8 cellular contexts compared by ENCODE assay signal in genomic region chr18:32576296-32576916, GRCh38.
DNase-seq lines count a peak whose midpoint lies in the region; ATAC-seq, FAIRE-seq and TF ChIP-seq lines count a peak whose summit lies in the region.

No MANE protein-coding gene starts in this region.

- DNase-seq in HEK293T (ENCODE audit: extremely low spot score) (peak; percentile 78), WERI-Rb-1 (peak; percentile 15), kidney (no peak), ascending aorta (ENCODE audit: low spot score in 2 of 2) (no peak), uterus (no peak), NCI-H2171 treated with DMSO at 0.1 percent for 48 hours (lab: John Stamatoyannopoulos, UW) (no peak)

- H3K27ac ChIP-seq in 22Rv1 = no peak overlapping the region
- no peak overlapping the region for H3K27ac ChIP-seq in WERI-Rb-1
- no peak overlapping the region for H3K27ac ChIP-seq in kidney (ENCODE audit: low read depth in 2 of 2, low read length in 2 of 2)
- no peak overlapping the region for H3K27ac ChIP-seq in ascending aorta
- no peak overlapping the region for H3K27ac ChIP-seq in uterus

- ATAC-seq in GM19455 (IDR thresholded peaks at IDR 0.05; ENCODE audit: unreplicated experiment) = no peak

- TF ChIP-seq CTCF in 22Rv1 (IDR thresholded peaks at IDR 0.05) (peak; percentile 47), WERI-Rb-1 (IDR thresholded peaks at IDR 0.05; ENCODE audit: low read depth, low read length) (peak; percentile 17; the same call in 1 of the 2 replicates), kidney (IDR thresholded peaks at IDR 0.05; ENCODE audit: borderline replicate concordance, extremely low read depth, insufficient read depth) (peak; percentile 32), ascending aorta (IDR thresholded peaks at IDR 0.05) (no peak), uterus (IDR thresholded peaks at IDR 0.05) (no peak)

- CTCF ChIA-PET in HEK293T (lab: Yijun Ruan, JAX) = interaction anchor here (0.6 to 2.6 kb wide), 15 partner anchors 9 to 460 kb away, joined by 3 to 16 read pairs (median 4); no protein-coding TSS in a partner anchor

- H3K4me3 ChIP-seq in WERI-Rb-1 (ENCODE audit: low read depth, low read length) (no peak overlapping the region), kidney (ENCODE audit: low read length in 2 of 2) (no peak overlapping the region), ascending aorta (no peak overlapping the region), uterus (no peak overlapping the region)

- FAIRE-seq in kidney (lab: Jason Lieb, UNC) = peak; percentile 29

- TF ChIP-seq POLR2A in uterus (IDR thresholded peaks at IDR 0.05) = no peak

- no peaks in the 10 kb centered on the region for H3K36me3 ChIP-seq in WERI-Rb-1
- no peaks in the 10 kb centered on the region for H3K36me3 ChIP-seq in kidney (ENCODE audit: control insufficient read depth in 1 of 2, insufficient read depth in 2 of 2, low read length in 2 of 2)
- H3K36me3 ChIP-seq in ascending aorta = no peaks in the 10 kb centered on the region
- H3K36me3 ChIP-seq in uterus = no peaks in the 10 kb centered on the region

- POLR2A ChIA-PET in HEK293T (lab: Yijun Ruan, JAX) = interaction anchor here (0.8 to 1.2 kb wide), 4 partner anchors 15 to 196 kb away, joined by 3 to 4 read pairs (median 3); no protein-coding TSS in a partner anchor

- H3K9ac ChIP-seq in kidney (ENCODE audit: low read length in 2 of 2) = no peak overlapping the region

- intact Hi-C loops in kidney (cut with DNase I) (no loop called here), ascending aorta (cut with DNase I) (no loop called here), uterus (cut with DNase I; ENCODE audit: low total_unique reads) (loop anchor here (10.0 kb wide), 1 partner anchor 48 kb away; no protein-coding TSS in a partner anchor)

- H3K4me1 ChIP-seq in kidney (ENCODE audit: control insufficient read depth in 1 of 2, insufficient read depth in 1 of 2, low read depth in 1 of 2, low read length in 2 of 2) (no peaks in the 10 kb centered on the region), ascending aorta (no peaks in the 10 kb centered on the region), uterus (no peaks in the 10 kb centered on the region)

- H3K9me3 ChIP-seq in WERI-Rb-1 (ENCODE audit: severe bottlenecking) = no peaks in the 10 kb centered on the region
- H3K9me3 ChIP-seq in kidney (ENCODE audit: control insufficient read depth in 1 of 2, low read length in 2 of 2) = no peaks in the 10 kb centered on the region
- no peaks in the 10 kb centered on the region for H3K9me3 ChIP-seq in ascending aorta
- H3K9me3 ChIP-seq in uterus = no peaks in the 10 kb centered on the region

- peaks cover 42% of the 10 kb centered on the region for H3K27me3 ChIP-seq in WERI-Rb-1 (ENCODE audit: insufficient read depth, low read depth, severe bottlenecking)
- no peaks in the 10 kb centered on the region for H3K27me3 ChIP-seq in ascending aorta
- H3K27me3 ChIP-seq in uterus = no peaks in the 10 kb centered on the region

TF ChIP-seq in HEK293T, 16 proteins besides CTCF, POLR2A, EP300 and RAD21:
- TF ChIP-seq ELF4 (IDR thresholded peaks at IDR 0.05) (no peak), SUZ12 (IDR thresholded peaks at IDR 0.05) (no peak), NFRKB (IDR thresholded peaks at IDR 0.05) (no peak), ZNF384 (IDR thresholded peaks at IDR 0.05) (no peak), PKNOX1 (IDR thresholded peaks at IDR 0.05) (no peak), LEF1 (IDR thresholded peaks at IDR 0.05; ENCODE audit: borderline replicate concordance) (no peak), BHLHE40 (IDR thresholded peaks at IDR 0.05; ENCODE audit: borderline replicate concordance) (no peak)

Comparison
In these comparisons a context has a peak if more than half of its experiments do, and no peak if none do; other contexts are left out.
1. CTCF ChIP-seq: peak in 22Rv1 (single experiment), WERI-Rb-1 (single experiment) and kidney (single experiment); none in ascending aorta (0 of 3) and uterus (0 of 4).
2. DNase-seq: peak in HEK293T (single experiment) and WERI-Rb-1 (single experiment); none in kidney (single experiment), ascending aorta (0 of 2), uterus (0 of 2) and NCI-H2171 treated with DMSO at 0.1 percent for 48 hours (single experiment).